In the genomic region with DNA sequence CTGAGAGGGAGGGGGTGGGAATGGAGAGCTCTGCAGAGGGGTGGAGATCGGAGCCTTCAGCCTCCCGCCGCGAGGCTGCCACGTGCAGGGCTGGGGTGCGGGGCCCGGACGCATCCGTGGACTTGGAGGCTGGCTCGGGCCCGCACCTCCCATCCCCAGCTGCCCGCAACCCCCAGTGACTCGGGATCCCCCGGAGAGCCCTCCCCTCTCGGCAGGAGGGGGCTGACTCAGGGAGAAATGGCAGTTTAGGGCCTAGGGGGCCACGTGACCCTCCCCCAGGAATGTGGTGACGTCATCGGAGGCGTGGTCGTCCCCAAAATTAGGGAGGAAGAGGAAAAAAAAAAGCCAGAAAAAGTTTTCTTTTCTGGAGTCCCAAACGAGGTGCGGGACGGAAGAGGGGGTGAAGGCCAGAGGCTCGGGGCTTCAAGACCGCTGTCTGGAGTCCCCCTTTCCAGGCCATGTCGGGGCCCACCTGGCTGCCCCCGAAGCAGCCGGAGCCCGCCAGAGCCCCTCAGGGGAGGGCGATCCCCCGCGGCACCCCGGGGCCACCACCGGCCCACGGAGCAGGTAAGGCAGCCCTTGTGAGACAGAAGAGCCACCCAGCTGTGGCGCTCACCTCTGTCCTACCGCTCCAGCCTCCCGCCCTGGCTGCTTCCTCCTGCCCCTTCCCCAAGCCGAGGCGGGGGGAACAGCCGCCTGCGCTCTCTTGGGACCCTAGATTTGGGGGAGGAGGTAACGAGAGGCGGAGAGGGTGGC, we compare ENCODE assay signal across 8 cellular contexts. TPM values are rescaled to one million over a fixed set of nuclear protein-coding genes. Genes with fewer than 3 reads are reported as not detected.
DNase-seq lines count a peak whose midpoint lies in the region; ATAC-seq and TF ChIP-seq lines count a peak whose summit lies in the region.

A gene with protein sequence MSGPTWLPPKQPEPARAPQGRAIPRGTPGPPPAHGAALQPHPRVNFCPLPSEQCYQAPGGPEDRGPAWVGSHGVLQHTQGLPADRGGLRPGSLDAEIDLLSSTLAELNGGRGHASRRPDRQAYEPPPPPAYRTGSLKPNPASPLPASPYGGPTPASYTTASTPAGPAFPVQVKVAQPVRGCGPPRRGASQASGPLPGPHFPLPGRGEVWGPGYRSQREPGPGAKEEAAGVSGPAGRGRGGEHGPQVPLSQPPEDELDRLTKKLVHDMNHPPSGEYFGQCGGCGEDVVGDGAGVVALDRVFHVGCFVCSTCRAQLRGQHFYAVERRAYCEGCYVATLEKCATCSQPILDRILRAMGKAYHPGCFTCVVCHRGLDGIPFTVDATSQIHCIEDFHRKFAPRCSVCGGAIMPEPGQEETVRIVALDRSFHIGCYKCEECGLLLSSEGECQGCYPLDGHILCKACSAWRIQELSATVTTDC (plus strand): TSS at position 348 of the 756 bp plus-strand sequence. CDS start 111 bp downstream, at position 459.

- peak; percentile 50; the same call in 1 of the 2 replicates for TF ChIP-seq EP300 in Ishikawa (IDR thresholded peaks at IDR 0.05; ENCODE audit: borderline replicate concordance)

- 6 to 10% methylated on average over 44 of the region's 44 CpGs for WGBS in lung, 2 donors

- no peak for TF ChIP-seq RAD21 in Ishikawa (IDR thresholded peaks at IDR 0.05; ENCODE audit: low read depth)

- peak; percentile 64 for TF ChIP-seq POLR2A in GM18505 (IDR thresholded peaks at IDR 0.05; ENCODE audit: borderline replicate concordance, extremely low read depth, insufficient read depth, insufficient read length)

- no peaks in the 10 kb centered on the region for H3K27me3 ChIP-seq in effector memory CD4-positive, alpha-beta T cell (replicated peaks; ENCODE audit: control insufficient read depth, insufficient read depth, low read length, poor library complexity, severe bottlenecking)
- no peaks in the 10 kb centered on the region for H3K27me3 ChIP-seq in lung (ENCODE audit: control insufficient read depth, insufficient read depth)

- H3K4me3 ChIP-seq in effector memory CD4-positive, alpha-beta T cell (ENCODE audit: insufficient read depth, low read depth, low read length, poor library complexity, severe bottlenecking), result peak within 1 kb of the TSS; percentile 51
- H3K4me3 ChIP-seq in lung, result peak within 1 kb of the TSS; percentile 25

- peak within 1 kb of the TSS; percentile 73 for H3K27ac ChIP-seq in effector memory CD4-positive, alpha-beta T cell (ENCODE audit: insufficient read depth, low read length, poor library complexity, severe bottlenecking)
- peak within 1 kb of the TSS; percentile 78 to 81 for H3K27ac ChIP-seq in lung (ENCODE audit: low read depth in 1 of 2, low read length in 1 of 2)

- H3K9me3 ChIP-seq in effector memory CD4-positive, alpha-beta T cell (ENCODE audit: control insufficient read depth, low read length), result no peaks in the 10 kb centered on the region
- H3K9me3 ChIP-seq in lung (ENCODE audit: control insufficient read depth in 2 of 2, insufficient read depth in 1 of 2, low read length in 1 of 2), result no peaks in the 10 kb centered on the region

- H3K36me3 ChIP-seq in effector memory CD4-positive, alpha-beta T cell (ENCODE audit: control insufficient read depth, insufficient read depth, low read length), result peaks cover 9% of the 10 kb centered on the region
- peaks cover 0 to 19% of the 10 kb centered on the region in 2 donors for H3K36me3 ChIP-seq in lung (ENCODE audit: control insufficient read depth in 2 of 2, insufficient read depth in 2 of 2, low read length in 2 of 2)

- peak; percentile 52 to 62 for DNase-seq in activated CD4-positive, alpha-beta T cell treated with anti-CD3 and anti-CD28 coated beads, Interleukin-2, amount 50 U/mL, for 4 hours
- DNase-seq in effector memory CD4-positive, alpha-beta T cell, result peak in 1 of 3 donors; percentile 45
- DNase-seq in lung (ENCODE audit: low spot score), result peak; percentile 93
- DNase-seq in stimulated activated CD4-positive, alpha-beta T cell treated with anti-CD3 and anti-CD28 coated beads, TNF-alpha, amount 100 ng/mL, for 24 hours (ENCODE audit: low read depth in 3 of 3), result peak; percentile 54 to 71 (median 63)

- ATAC-seq in GM18505 (IDR thresholded peaks at IDR 0.05; ENCODE audit: unreplicated experiment) (no peak), lung (ENCODE audit: insufficient read depth, low FRiP score) (peak; percentile 83), GM19328 (IDR thresholded peaks at IDR 0.05; ENCODE audit: unreplicated experiment) (no peak), GM19397 (IDR thresholded peaks at IDR 0.05; ENCODE audit: unreplicated experiment) (no peak)

- TF ChIP-seq CTCF in lung (IDR thresholded peaks at IDR 0.05; ENCODE audit: control extremely low read depth, extremely low read depth), result no peak

- peaks cover 14% of the 10 kb centered on the region for H3K4me1 ChIP-seq in effector memory CD4-positive, alpha-beta T cell (ENCODE audit: control insufficient read depth, insufficient read depth, low read length, poor library complexity, severe bottlenecking)
- peaks cover 0 to 7% of the 10 kb centered on the region in 2 donors for H3K4me1 ChIP-seq in lung (ENCODE audit: control insufficient read depth in 2 of 2, insufficient read depth in 2 of 2, low read length in 2 of 2)

TF ChIP-seq in Ishikawa, 13 proteins besides CTCF, POLR2A, EP300 and RAD21:
- TF ChIP-seq TAF1 (IDR thresholded peaks at IDR 0.05; ENCODE audit: low read depth) (peak; percentile 56), CEBPB (IDR thresholded peaks at IDR 0.05) (no peak), CREB1 (IDR thresholded peaks at IDR 0.05; ENCODE audit: low read depth) (peak; percentile 52), TEAD4 (IDR thresholded peaks at IDR 0.05) (peak; percentile 98), YY1 (IDR thresholded peaks at IDR 0.05; ENCODE audit: low read depth) (no peak; the same call in 1 of the 2 replicates), TCF12 (IDR thresholded peaks at IDR 0.05; ENCODE audit: low read depth) (peak; percentile 56), ZBTB7A (IDR thresholded peaks at IDR 0.05; ENCODE audit: low read depth) (peak; percentile 87; the same call in 1 of the 2 replicates), NFIC (IDR thresholded peaks at IDR 0.05) (peak; percentile 38; the same call in 1 of the 2 replicates), FOXM1 (IDR thresholded peaks at IDR 0.05; ENCODE audit: borderline replicate concordance, low read depth) (no peak)
- TF ChIP-seq, protein P1, sequence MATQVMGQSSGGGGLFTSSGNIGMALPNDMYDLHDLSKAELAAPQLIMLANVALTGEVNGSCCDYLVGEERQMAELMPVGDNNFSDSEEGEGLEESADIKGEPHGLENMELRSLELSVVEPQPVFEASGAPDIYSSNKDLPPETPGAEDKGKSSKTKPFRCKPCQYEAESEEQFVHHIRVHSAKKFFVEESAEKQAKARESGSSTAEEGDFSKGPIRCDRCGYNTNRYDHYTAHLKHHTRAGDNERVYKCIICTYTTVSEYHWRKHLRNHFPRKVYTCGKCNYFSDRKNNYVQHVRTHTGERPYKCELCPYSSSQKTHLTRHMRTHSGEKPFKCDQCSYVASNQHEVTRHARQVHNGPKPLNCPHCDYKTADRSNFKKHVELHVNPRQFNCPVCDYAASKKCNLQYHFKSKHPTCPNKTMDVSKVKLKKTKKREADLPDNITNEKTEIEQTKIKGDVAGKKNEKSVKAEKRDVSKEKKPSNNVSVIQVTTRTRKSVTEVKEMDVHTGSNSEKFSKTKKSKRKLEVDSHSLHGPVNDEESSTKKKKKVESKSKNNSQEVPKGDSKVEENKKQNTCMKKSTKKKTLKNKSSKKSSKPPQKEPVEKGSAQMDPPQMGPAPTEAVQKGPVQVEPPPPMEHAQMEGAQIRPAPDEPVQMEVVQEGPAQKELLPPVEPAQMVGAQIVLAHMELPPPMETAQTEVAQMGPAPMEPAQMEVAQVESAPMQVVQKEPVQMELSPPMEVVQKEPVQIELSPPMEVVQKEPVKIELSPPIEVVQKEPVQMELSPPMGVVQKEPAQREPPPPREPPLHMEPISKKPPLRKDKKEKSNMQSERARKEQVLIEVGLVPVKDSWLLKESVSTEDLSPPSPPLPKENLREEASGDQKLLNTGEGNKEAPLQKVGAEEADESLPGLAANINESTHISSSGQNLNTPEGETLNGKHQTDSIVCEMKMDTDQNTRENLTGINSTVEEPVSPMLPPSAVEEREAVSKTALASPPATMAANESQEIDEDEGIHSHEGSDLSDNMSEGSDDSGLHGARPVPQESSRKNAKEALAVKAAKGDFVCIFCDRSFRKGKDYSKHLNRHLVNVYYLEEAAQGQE (IDR thresholded peaks at IDR 0.05; ENCODE audit: low read depth), result no peak
- TF ChIP-seq, protein P2, sequence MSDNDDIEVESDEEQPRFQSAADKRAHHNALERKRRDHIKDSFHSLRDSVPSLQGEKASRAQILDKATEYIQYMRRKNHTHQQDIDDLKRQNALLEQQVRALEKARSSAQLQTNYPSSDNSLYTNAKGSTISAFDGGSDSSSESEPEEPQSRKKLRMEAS (IDR thresholded peaks at IDR 0.05), result peak; percentile 89
- TF ChIP-seq, protein P3, sequence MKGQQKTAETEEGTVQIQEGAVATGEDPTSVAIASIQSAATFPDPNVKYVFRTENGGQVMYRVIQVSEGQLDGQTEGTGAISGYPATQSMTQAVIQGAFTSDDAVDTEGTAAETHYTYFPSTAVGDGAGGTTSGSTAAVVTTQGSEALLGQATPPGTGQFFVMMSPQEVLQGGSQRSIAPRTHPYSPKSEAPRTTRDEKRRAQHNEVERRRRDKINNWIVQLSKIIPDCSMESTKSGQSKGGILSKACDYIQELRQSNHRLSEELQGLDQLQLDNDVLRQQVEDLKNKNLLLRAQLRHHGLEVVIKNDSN (IDR thresholded peaks at IDR 0.05), result peak; percentile 98

RNA-seq across cellular contexts. Expression of the gene that starts here (rescaled TPM):
- total RNA-seq in lung, result 10 to 100 TPM; 43.5 to 81.8 TPM
- polyA plus RNA-seq in lung, result 10 to 100 TPM; 41.4 to 61.2 TPM
